1 cellular context compared by ENCODE assay signal in the genomic region with DNA sequence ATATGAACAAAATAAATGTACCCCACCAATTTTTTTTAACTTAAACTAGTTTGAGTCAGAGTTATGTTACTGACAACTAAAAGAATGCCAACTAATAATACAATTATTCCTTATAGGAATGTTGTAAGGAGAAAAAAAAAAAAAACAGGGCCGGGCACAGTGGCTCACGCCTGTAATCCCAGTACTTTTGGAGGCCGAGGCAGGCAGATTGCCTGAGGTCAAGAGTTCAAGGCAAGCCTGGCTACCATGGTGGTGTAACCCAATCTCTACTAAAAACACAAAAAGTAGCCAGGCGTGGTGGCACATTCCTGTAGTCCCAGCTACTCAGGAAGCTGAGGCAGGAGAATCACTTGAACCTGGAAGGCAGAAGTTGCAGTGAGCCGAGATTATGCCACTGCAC. TPM values are rescaled to one million over a fixed set of nuclear protein-coding genes. Genes with fewer than 3 reads are reported as not detected.
"Had no signal": no experiment of that assay in that cellular context is flagged by ENCODE, and none has a peak within 500 bp of the region (broad histone marks: within the 10 kb centered on the region; RNA-seq: fewer than 3 reads in every experiment).

No MANE protein-coding gene starts in this region.

RNA-seq across cellular contexts. Expression of a gene that starts 6.6 kb away (rescaled TPM):
- total RNA-seq: naive thymus-derived CD8-positive, alpha-beta T cell had no signal
- polyA plus RNA-seq: naive thymus-derived CD8-positive, alpha-beta T cell had no signal
